In the genomic region with DNA sequence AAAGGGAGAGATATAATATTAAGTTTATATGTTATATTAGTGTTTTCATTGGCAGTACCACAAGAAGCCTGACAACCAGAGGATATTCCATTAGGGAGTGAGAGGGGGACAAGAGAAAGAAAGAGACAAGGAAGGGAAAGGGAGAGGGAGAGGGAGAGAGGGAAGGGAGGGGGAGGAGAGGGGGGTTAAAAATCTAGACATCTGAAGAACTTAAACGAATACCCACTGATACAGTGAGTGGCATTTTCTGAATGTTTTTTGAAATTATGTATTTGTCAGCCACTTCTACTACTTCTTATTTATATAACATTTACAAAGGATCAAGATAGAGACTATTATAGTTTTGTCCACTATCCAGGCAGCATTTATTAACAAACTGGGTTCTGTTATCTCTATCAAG, we compare ENCODE assay signal across 10 cellular contexts.
"Had no signal": no experiment of that assay in that cellular context is flagged by ENCODE, and none has a peak within 500 bp of the region (broad histone marks: within the 10 kb centered on the region; RNA-seq: fewer than 3 reads in every experiment).

No MANE protein-coding gene starts in this region.

- H3K9ac ChIP-seq: KMS-11 had no signal

- H3K9me3 Mint-ChIP-seq: GM23338, H9, HFFc6 had no signal

- DNase-seq: H9, HCEC 1CT, HFFc6, IMR-90, KBM-7 had no signal

- H3K27ac Mint-ChIP-seq: GM23338, H9, HFFc6 had no signal

- H3K27ac ChIP-seq: HL-60, KMS-11 had no signal

- H3K4me2 ChIP-seq: GM23338, KMS-11 had no signal

- H2AFZ ChIP-seq: GM23338 had no signal

- ATAC-seq: GM23338 had no signal

- H3K4me3 Mint-ChIP-seq: GM23338, H9, HFFc6 had no signal

- FAIRE-seq: H1, H54 had no signal

- H3K4me3 ChIP-seq: GM23338 had no signal
